Comparison of ENCODE assay signal across 7 cellular contexts in the genomic region with DNA sequence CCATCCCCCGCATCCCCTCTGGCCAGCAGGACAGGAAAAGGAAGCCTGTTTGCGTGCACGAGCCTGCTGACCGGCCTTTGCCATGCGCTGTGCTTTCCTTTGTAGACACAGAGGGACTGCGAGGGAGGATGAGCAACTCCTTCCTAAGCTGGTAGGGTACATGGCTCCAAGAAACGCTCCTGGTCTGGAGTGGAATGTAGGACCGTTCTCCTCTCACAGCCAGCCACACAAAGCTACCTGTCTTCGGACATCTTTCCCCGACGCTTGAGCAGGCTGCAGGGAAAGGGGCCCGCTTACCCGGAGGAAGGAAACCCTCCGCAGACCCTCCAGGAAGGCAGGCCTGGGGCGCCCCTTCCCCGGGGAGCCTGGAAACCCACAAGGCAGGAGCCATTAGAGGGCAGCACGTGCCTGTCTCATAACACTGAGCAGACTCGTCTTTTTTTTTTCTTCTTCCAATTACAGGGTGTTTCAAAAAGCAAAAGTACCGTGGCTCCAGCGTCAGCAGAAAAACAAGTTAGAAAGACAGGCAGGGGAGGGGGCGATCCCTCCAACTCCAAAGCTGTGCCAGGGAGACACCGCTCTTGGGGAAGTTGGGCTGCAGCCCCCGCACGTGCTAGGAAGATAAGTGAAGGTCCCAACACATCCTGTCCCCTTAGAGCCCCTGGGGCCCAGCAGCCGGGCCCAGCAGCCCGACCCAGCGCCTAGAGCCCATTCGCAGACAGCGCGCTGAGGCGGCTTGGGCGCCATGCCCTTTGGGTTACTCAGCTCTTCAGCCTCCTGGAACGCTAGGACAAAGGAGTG.
A peak's percentile ranks its signal among the peaks of the same experiment; 100 is the strongest.
DNase-seq lines count a peak whose midpoint lies in the region; ATAC-seq and TF ChIP-seq lines count a peak whose summit lies in the region.

No MANE protein-coding gene starts in this region.

- peak overlapping the region; percentile 86 for H2AFZ ChIP-seq in Loucy (ENCODE audit: low read length)

- H3K4me3 ChIP-seq in Loucy (ENCODE audit: low read length, poor library complexity, severe bottlenecking) = peak overlapping the region; percentile 31

- H3K4me1 ChIP-seq in Loucy (ENCODE audit: insufficient read depth, low read length, poor library complexity, severe bottlenecking) = peaks cover 42% of the 10 kb centered on the region

- DNase-seq in T-helper 17 cell (peak in 1 of 3 donors; percentile 10), astrocyte of the hippocampus (ENCODE audit: low read depth, low spot score) (peak; percentile 83), hippocampal formation (lab: John Stamatoyannopoulos, UW) (peak; percentile 34 to 38), renal cortical epithelial cell (ENCODE audit: low read depth) (peak; percentile 74), OCI-M2 (lab: John Stamatoyannopoulos, UW; ENCODE audit: unreplicated experiment) (no peak)

- H3K79me2 ChIP-seq in Loucy (ENCODE audit: insufficient read depth, low read length) = no peaks in the 10 kb centered on the region

- H3F3A ChIP-seq in Loucy (ENCODE audit: low read depth) = no peaks in the 10 kb centered on the region

- H3K9me3 ChIP-seq in Loucy (ENCODE audit: insufficient read depth, low read depth, low read length) = no peaks in the 10 kb centered on the region
- H3K9me3 ChIP-seq in T-helper 17 cell (ENCODE audit: control insufficient read depth, low read length, poor library complexity, severe bottlenecking) = no peaks in the 10 kb centered on the region

- ATAC-seq in T-helper 17 cell = peak; percentile 63

- peak overlapping the region; percentile 57 for H3K9ac ChIP-seq in Loucy (ENCODE audit: low read depth, low read length, poor library complexity, severe bottlenecking)

- TF ChIP-seq CTCF in GM12873 (IDR thresholded peaks at IDR 0.05; ENCODE audit: insufficient read depth, low read depth, low read length, missing control alignments) (peak; percentile 72), Loucy (conservative IDR thresholded peaks at IDR 0.05; ENCODE audit: low read length) (peak; percentile 79)

- H3K27me3 ChIP-seq in Loucy (ENCODE audit: insufficient read depth, low read length, poor library complexity, severe bottlenecking) = no peaks in the 10 kb centered on the region

- H3K4me1 Mint-ChIP-seq in T-helper 17 cell = peaks cover 4% of the 10 kb centered on the region

- H3K36me3 ChIP-seq in Loucy (ENCODE audit: insufficient read depth, low read length) = no peaks in the 10 kb centered on the region

- peak overlapping the region; percentile 64 for H3K4me2 ChIP-seq in Loucy (ENCODE audit: low read depth, low read length, poor library complexity, severe bottlenecking)

- peak overlapping the region; percentile 53 for H3K4me3 Mint-ChIP-seq in T-helper 17 cell

- H3K27me3 Mint-ChIP-seq in T-helper 17 cell = peaks cover 63% of the 10 kb centered on the region

- peaks cover 7% of the 10 kb centered on the region for H3K36me3 Mint-ChIP-seq in T-helper 17 cell (ENCODE audit: low read depth)

- H3K9me2 ChIP-seq in Loucy (replicated peaks; ENCODE audit: low read depth, low read length) = no peaks in the 10 kb centered on the region

- peak overlapping the region; percentile 43 for H3K27ac Mint-ChIP-seq in T-helper 17 cell

- H4K20me1 ChIP-seq in Loucy (ENCODE audit: insufficient read depth, low read length, poor library complexity, severe bottlenecking) = no peaks in the 10 kb centered on the region
